In genomic region chr7:1940402-1940786, GRCh38 we compare ENCODE assay signal across 8 cellular contexts.
DNase-seq lines count a peak whose midpoint lies in the region; ATAC-seq and TF ChIP-seq lines count a peak whose summit lies in the region.

No MANE protein-coding gene starts in this region.

- DNase-seq in SK-MEL-5 (ENCODE audit: low read depth, low spot score) (peak; percentile 95), left lobe of liver (ENCODE audit: low spot score) (no peak), NCI-H187 (lab: John Stamatoyannopoulos, UW) (no peak), WTC11 (ENCODE audit: low spot score) (no peak)
- DNase-seq in activated naive CD4-positive, alpha-beta T cell treated with Interleukin-2 at 50 U/mL for 16 hours = peak; percentile 88
- DNase-seq in stimulated activated CD8-positive, alpha-beta memory T cell treated with anti-CD3 and anti-CD28 coated beads, Interleukin-4, amount 100 ng/mL, for 48 hours = peak; percentile 90

- peaks cover 2% of the 10 kb centered on the region; the same call in 1 of the 2 replicates for H3K27me3 Mint-ChIP-seq in WTC11 (ENCODE audit: low read depth)

- peaks cover 19% of the 10 kb centered on the region for H3K4me1 Mint-ChIP-seq in WTC11

- in situ Hi-C loops in SK-MEL-5 (cut with HindIII; ENCODE audit: low pct_unique_long_range_greater_than_20kb, low sequenced_read_pairs) = no loop called here

- no peak overlapping the region for H3K27ac Mint-ChIP-seq in WTC11

- H3K36me3 Mint-ChIP-seq in WTC11 = peaks cover 18% of the 10 kb centered on the region

- POLR2A ChIA-PET in WTC11 (lab: Charles Lee) = no interaction called here

- CTCF ChIA-PET in WTC11 (lab: Charles Lee) = no interaction called here

- H3K9me3 Mint-ChIP-seq in WTC11 = peaks cover 10% of the 10 kb centered on the region

- no peak for TF ChIP-seq CTCF in WTC11 (IDR thresholded peaks at IDR 0.05)

- peak; percentile 59 for ATAC-seq in GM18870 (IDR thresholded peaks at IDR 0.05; ENCODE audit: unreplicated experiment)
- ATAC-seq in HG03039 (IDR thresholded peaks at IDR 0.05; ENCODE audit: unreplicated experiment) = peak; percentile 81
- peak; percentile 56 for ATAC-seq in left lobe of liver
- no peak for ATAC-seq in WTC11

- no peak overlapping the region for H3K4me3 Mint-ChIP-seq in WTC11

TF ChIP-seq in WTC11, 78 proteins besides CTCF, POLR2A, EP300 and RAD21:
- TF ChIP-seq CBFB (CRISPR knock-in tag; IDR thresholded peaks at IDR 0.05; ENCODE audit: low read depth) (no peak), E2F1 (CRISPR knock-in tag; IDR thresholded peaks at IDR 0.05) (no peak), NR2C2 (CRISPR knock-in tag; IDR thresholded peaks at IDR 0.05) (no peak), NFYB (CRISPR knock-in tag; conservative IDR thresholded peaks at IDR 0.05; ENCODE audit: low read depth) (no peak), HMGXB4 (CRISPR knock-in tag; IDR thresholded peaks at IDR 0.05) (no peak), ZNF512 (CRISPR knock-in tag; IDR thresholded peaks at IDR 0.05; ENCODE audit: borderline replicate concordance) (no peak), FOXP1 (CRISPR knock-in tag; IDR thresholded peaks at IDR 0.05; ENCODE audit: borderline replicate concordance) (no peak), MYBL2 (CRISPR knock-in tag; IDR thresholded peaks at IDR 0.05) (no peak), RELA (CRISPR knock-in tag; IDR thresholded peaks at IDR 0.05; ENCODE audit: borderline replicate concordance) (no peak), NR3C1 (CRISPR knock-in tag; conservative IDR thresholded peaks at IDR 0.05; ENCODE audit: low read depth) (no peak), IRF2 (CRISPR knock-in tag; IDR thresholded peaks at IDR 0.05; ENCODE audit: borderline replicate concordance, low read depth) (no peak), CREB1 (CRISPR knock-in tag; IDR thresholded peaks at IDR 0.05) (no peak), GTF2I (CRISPR knock-in tag; conservative IDR thresholded peaks at IDR 0.05) (no peak), ZNF263 (CRISPR knock-in tag; IDR thresholded peaks at IDR 0.05; ENCODE audit: low read depth) (no peak), RORB (CRISPR knock-in tag; IDR thresholded peaks at IDR 0.05) (no peak)
TF ChIP-seq in WTC11: peak in this region for 0.

Comparison
In these comparisons a context has a peak if more than half of its experiments do, and no peak if none do; other contexts are left out.
1. DNase-seq: peak in SK-MEL-5 (single experiment), activated naive CD4-positive, alpha-beta T cell treated with Interleukin-2 at 50 U/mL for 16 hours (single experiment) and stimulated activated CD8-positive, alpha-beta memory T cell treated with anti-CD3 and anti-CD28 coated beads, Interleukin-4, amount 100 ng/mL, for 48 hours (single experiment); none in left lobe of liver (single experiment), NCI-H187 (0 of 2) and WTC11 (single experiment).